1 cellular context compared by ENCODE assay signal in the genomic region with DNA sequence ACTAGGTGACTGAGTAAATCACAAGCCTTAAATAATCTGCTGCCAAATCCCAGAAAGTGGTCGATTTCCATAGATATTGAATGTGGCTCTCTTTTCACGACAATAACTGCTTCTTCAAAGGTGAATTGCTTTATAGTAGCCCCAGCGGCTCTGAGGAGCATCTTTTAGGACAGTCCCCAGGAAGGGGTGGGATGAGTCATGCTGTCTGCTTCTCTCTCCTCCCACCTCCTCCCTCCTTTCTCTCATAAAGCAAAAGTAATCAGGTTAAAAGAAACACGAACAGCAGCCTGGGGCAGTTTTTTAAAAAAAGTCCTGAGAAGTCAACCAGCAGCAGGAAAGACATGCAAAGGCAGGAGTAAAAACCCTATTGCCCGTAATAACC.
A peak's percentile ranks its signal among the peaks of the same experiment; 100 is the strongest.
TF ChIP-seq lines count a peak whose summit lies in the region.

No MANE protein-coding gene starts in this region.

TF ChIP-seq in K562, 482 proteins besides CTCF, POLR2A, EP300 and RAD21 (continued from another document and continues in another):
- TF ChIP-seq SFPQ (IDR thresholded peaks at IDR 0.05; ENCODE audit: low read depth, low read length) = no peak
- TF ChIP-seq ARID1B (IDR thresholded peaks at IDR 0.05) = 0 out of 2 replicates have a peak, but pooled peaks have one; percentile 27
- no peak for TF ChIP-seq CCAR2 (IDR thresholded peaks at IDR 0.05; ENCODE audit: low read depth, low read length)
- no peak for TF ChIP-seq SAP30 (IDR thresholded peaks at IDR 0.05; ENCODE audit: borderline replicate concordance, insufficient read depth, low read depth, low read length, poor library complexity, severe bottlenecking)
- no peak for TF ChIP-seq RBM15 (IDR thresholded peaks at IDR 0.05; ENCODE audit: insufficient read depth, low read length)
- peak; percentile 84 for TF ChIP-seq CTBP1 (IDR thresholded peaks at IDR 0.05; ENCODE audit: borderline replicate concordance)
- no peak for TF ChIP-seq SRSF1 (IDR thresholded peaks at IDR 0.05; ENCODE audit: low read depth, low read length)
- TF ChIP-seq KLF6 (CRISPR knock-in tag; IDR thresholded peaks at IDR 0.05; ENCODE audit: borderline replicate concordance) = no peak
- TF ChIP-seq ZEB2 (IDR thresholded peaks at IDR 0.05) = peak; percentile 79
- TF ChIP-seq C11orf30 (IDR thresholded peaks at IDR 0.05; ENCODE audit: low read depth) = no peak
- TF ChIP-seq, protein P1, sequence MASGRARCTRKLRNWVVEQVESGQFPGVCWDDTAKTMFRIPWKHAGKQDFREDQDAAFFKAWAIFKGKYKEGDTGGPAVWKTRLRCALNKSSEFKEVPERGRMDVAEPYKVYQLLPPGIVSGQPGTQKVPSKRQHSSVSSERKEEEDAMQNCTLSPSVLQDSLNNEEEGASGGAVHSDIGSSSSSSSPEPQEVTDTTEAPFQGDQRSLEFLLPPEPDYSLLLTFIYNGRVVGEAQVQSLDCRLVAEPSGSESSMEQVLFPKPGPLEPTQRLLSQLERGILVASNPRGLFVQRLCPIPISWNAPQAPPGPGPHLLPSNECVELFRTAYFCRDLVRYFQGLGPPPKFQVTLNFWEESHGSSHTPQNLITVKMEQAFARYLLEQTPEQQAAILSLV (tag; IDR thresholded peaks at IDR 0.05) = no peak
- TF ChIP-seq SETDB1 (IDR thresholded peaks at IDR 0.05; ENCODE audit: low read length) = no peak
- 0 out of 2 replicates have a peak, but pooled peaks have one; percentile 6 for TF ChIP-seq MAFF (IDR thresholded peaks at IDR 0.05; ENCODE audit: low read length)
- peak; percentile 38; the same call in 1 of the 2 replicates for TF ChIP-seq SMARCA4 (IDR thresholded peaks at IDR 0.05)
- TF ChIP-seq ZNF277 (CRISPR knock-in tag; IDR thresholded peaks at IDR 0.05; ENCODE audit: borderline replicate concordance) = no peak
- TF ChIP-seq RBM17 (IDR thresholded peaks at IDR 0.05; ENCODE audit: borderline replicate concordance, low read depth, low read length) = no peak
- TF ChIP-seq NFYB (IDR thresholded peaks at IDR 0.05; ENCODE audit: extremely low read depth, insufficient read length) = no peak
- TF ChIP-seq RBM14 (IDR thresholded peaks at IDR 0.05; ENCODE audit: borderline replicate concordance, insufficient read depth, low read depth, low read length) = no peak
- no peak for TF ChIP-seq PHTF2 (CRISPR knock-in tag; IDR thresholded peaks at IDR 0.05)
- no peak for TF ChIP-seq GABPB1 (CRISPR knock-in tag; IDR thresholded peaks at IDR 0.05)
- TF ChIP-seq TRIM24 (IDR thresholded peaks at IDR 0.05) = no peak
- TF ChIP-seq TAF1 (IDR thresholded peaks at IDR 0.05; ENCODE audit: control insufficient read depth, extremely low read depth, insufficient read depth, low read length, severe bottlenecking) = no peak
- TF ChIP-seq MYC (IDR thresholded peaks at IDR 0.05; ENCODE audit: low read depth, low read length) = peak; percentile 23; the same call in 1 of the 2 replicates
- no peak for TF ChIP-seq MYC (CRISPR knock-in tag; IDR thresholded peaks at IDR 0.05; ENCODE audit: borderline replicate concordance, low read depth)
- TF ChIP-seq RREB1 (CRISPR knock-in tag; IDR thresholded peaks at IDR 0.05) = no peak
- peak; percentile 98 for TF ChIP-seq JUND (IDR thresholded peaks at IDR 0.05; ENCODE audit: borderline replicate concordance, low read depth, low read length)
- TF ChIP-seq JUND (tag; IDR thresholded peaks at IDR 0.05; ENCODE audit: borderline replicate concordance, low read depth, low read length) = peak; percentile 93; the same call in 2 of the 3 replicates
- TF ChIP-seq, protein P2, sequence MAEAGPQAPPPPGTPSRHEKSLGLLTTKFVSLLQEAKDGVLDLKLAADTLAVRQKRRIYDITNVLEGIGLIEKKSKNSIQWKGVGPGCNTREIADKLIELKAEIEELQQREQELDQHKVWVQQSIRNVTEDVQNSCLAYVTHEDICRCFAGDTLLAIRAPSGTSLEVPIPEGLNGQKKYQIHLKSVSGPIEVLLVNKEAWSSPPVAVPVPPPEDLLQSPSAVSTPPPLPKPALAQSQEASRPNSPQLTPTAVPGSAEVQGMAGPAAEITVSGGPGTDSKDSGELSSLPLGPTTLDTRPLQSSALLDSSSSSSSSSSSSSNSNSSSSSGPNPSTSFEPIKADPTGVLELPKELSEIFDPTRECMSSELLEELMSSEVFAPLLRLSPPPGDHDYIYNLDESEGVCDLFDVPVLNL (CRISPR knock-in tag; IDR thresholded peaks at IDR 0.05; ENCODE audit: low read depth) = no peak
- no peak for TF ChIP-seq CXXC5 (CRISPR knock-in tag; IDR thresholded peaks at IDR 0.05)
- TF ChIP-seq ZNF695 (CRISPR knock-in tag; IDR thresholded peaks at IDR 0.05) = no peak
- TF ChIP-seq RCOR1 (IDR thresholded peaks at IDR 0.05; ENCODE audit: borderline replicate concordance in 1 of 2, low read depth in 2 of 2, low read length in 2 of 2) = peak in 1 of 2 experiments; percentile 88; a peak in 2 of 4 replicates
- no peak for TF ChIP-seq POU5F1 (IDR thresholded peaks at IDR 0.05; ENCODE audit: borderline replicate concordance, low read depth, low read length, partially characterized antibody)
- no peak for TF ChIP-seq ZNF445 (CRISPR knock-in tag; IDR thresholded peaks at IDR 0.05; ENCODE audit: low read depth)
- no peak for TF ChIP-seq SUPT5H (IDR thresholded peaks at IDR 0.05)
- TF ChIP-seq, protein P3, sequence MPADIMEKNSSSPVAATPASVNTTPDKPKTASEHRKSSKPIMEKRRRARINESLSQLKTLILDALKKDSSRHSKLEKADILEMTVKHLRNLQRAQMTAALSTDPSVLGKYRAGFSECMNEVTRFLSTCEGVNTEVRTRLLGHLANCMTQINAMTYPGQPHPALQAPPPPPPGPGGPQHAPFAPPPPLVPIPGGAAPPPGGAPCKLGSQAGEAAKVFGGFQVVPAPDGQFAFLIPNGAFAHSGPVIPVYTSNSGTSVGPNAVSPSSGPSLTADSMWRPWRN (IDR thresholded peaks at IDR 0.05; ENCODE audit: low read depth) = no peak
- TF ChIP-seq, protein P4, sequence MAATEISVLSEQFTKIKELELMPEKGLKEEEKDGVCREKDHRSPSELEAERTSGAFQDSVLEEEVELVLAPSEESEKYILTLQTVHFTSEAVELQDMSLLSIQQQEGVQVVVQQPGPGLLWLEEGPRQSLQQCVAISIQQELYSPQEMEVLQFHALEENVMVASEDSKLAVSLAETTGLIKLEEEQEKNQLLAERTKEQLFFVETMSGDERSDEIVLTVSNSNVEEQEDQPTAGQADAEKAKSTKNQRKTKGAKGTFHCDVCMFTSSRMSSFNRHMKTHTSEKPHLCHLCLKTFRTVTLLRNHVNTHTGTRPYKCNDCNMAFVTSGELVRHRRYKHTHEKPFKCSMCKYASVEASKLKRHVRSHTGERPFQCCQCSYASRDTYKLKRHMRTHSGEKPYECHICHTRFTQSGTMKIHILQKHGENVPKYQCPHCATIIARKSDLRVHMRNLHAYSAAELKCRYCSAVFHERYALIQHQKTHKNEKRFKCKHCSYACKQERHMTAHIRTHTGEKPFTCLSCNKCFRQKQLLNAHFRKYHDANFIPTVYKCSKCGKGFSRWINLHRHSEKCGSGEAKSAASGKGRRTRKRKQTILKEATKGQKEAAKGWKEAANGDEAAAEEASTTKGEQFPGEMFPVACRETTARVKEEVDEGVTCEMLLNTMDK (IDR thresholded peaks at IDR 0.05; ENCODE audit: borderline replicate concordance, insufficient read depth, low read depth, low read length, poor library complexity, severe bottlenecking) = no peak
- TF ChIP-seq SRSF3 (IDR thresholded peaks at IDR 0.05; ENCODE audit: insufficient read depth, low read length) = no peak
- TF ChIP-seq PHF20 (IDR thresholded peaks at IDR 0.05; ENCODE audit: partially characterized antibody) = no peak
- TF ChIP-seq KLF10 (CRISPR knock-in tag; IDR thresholded peaks at IDR 0.05) = no peak
- TF ChIP-seq, protein P5, sequence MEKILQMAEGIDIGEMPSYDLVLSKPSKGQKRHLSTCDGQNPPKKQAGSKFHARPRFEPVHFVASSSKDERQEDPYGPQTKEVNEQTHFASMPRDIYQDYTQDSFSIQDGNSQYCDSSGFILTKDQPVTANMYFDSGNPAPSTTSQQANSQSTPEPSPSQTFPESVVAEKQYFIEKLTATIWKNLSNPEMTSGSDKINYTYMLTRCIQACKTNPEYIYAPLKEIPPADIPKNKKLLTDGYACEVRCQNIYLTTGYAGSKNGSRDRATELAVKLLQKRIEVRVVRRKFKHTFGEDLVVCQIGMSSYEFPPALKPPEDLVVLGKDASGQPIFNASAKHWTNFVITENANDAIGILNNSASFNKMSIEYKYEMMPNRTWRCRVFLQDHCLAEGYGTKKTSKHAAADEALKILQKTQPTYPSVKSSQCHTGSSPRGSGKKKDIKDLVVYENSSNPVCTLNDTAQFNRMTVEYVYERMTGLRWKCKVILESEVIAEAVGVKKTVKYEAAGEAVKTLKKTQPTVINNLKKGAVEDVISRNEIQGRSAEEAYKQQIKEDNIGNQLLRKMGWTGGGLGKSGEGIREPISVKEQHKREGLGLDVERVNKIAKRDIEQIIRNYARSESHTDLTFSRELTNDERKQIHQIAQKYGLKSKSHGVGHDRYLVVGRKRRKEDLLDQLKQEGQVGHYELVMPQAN (IDR thresholded peaks at IDR 0.05; ENCODE audit: borderline replicate concordance) = no peak
- TF ChIP-seq, protein P6, sequence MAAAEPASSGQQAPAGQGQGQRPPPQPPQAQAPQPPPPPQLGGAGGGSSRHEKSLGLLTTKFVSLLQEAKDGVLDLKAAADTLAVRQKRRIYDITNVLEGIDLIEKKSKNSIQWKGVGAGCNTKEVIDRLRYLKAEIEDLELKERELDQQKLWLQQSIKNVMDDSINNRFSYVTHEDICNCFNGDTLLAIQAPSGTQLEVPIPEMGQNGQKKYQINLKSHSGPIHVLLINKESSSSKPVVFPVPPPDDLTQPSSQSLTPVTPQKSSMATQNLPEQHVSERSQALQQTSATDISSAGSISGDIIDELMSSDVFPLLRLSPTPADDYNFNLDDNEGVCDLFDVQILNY (CRISPR knock-in tag; IDR thresholded peaks at IDR 0.05) = no peak
- peak; percentile 49 for TF ChIP-seq FOS (IDR thresholded peaks at IDR 0.05; ENCODE audit: extremely low read depth, insufficient read length)
- no peak for TF ChIP-seq GTF2F1 (IDR thresholded peaks at IDR 0.05; ENCODE audit: low read depth, low read length)
- no peak for TF ChIP-seq SOX6 (IDR thresholded peaks at IDR 0.05)
- no peak for TF ChIP-seq SREBF1 (IDR thresholded peaks at IDR 0.05; ENCODE audit: borderline replicate concordance, low read depth, low read length)
- TF ChIP-seq BRF1 (IDR thresholded peaks at IDR 0.05; ENCODE audit: borderline replicate concordance, extremely low read depth, insufficient read length) = no peak
- TF ChIP-seq CGGBP1 (CRISPR knock-in tag; IDR thresholded peaks at IDR 0.05) = no peak
- no peak for TF ChIP-seq MCM7 (IDR thresholded peaks at IDR 0.05)
